Comparison of ENCODE assay signal across 1 cellular context in the genomic region with DNA sequence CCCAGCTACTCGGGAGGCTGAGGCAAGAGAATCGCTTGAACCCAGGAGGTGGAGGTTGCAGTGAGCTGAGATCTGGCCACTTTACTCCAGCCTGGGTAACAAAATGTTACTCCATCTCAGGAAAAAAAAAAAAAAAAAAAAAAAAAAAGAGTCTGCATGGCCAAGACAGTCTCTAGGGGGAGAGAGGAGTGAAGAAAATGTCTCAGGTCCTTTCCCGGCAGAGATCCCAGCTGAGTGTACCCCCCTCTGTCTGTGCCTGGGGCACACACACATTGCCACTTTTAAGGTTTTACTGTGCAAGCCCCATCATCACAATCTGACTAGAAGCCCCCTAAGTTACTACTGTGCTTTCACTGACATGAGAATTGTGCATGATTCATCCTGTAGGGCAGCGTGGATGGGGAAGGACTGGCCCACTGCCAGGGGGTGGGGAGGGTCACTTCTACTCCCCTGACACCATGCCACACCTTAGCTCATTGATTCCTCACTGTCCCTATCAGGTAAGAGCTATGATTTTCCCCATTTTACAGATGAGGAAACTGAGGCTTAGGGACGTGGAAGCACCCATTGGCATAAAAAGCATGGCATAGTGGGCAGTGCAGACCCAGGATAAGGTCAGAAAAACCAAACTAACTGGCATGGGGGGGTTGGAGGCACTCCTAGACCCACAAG.
TF ChIP-seq lines count a peak whose summit lies in the region.

No MANE protein-coding gene starts in this region.

TF ChIP-seq in HepG2, 621 proteins besides CTCF, POLR2A, EP300 and RAD21 (continued from another document):
- TF ChIP-seq ZSCAN20 (CRISPR knock-in tag; IDR thresholded peaks at IDR 0.05; ENCODE audit: borderline replicate concordance) (no peak), ZNF260 (CRISPR knock-in tag; IDR thresholded peaks at IDR 0.05; ENCODE audit: borderline replicate concordance, low read depth) (no peak), LCORL (IDR thresholded peaks at IDR 0.05) (no peak), LCORL (CRISPR knock-in tag; IDR thresholded peaks at IDR 0.05) (no peak), KDM1A (CRISPR knock-in tag; IDR thresholded peaks at IDR 0.05) (0 out of 2 replicates have a peak, but pooled peaks have one; percentile 28), NONO (IDR thresholded peaks at IDR 0.05) (no peak), NONO (CRISPR knock-in tag; conservative IDR thresholded peaks at IDR 0.05) (peak; percentile 24; the same call in 1 of the 2 replicates), ZNF788 (CRISPR knock-in tag; IDR thresholded peaks at IDR 0.05; ENCODE audit: borderline replicate concordance) (0 out of 2 replicates have a peak, but pooled peaks have one; percentile 5), XRCC5 (optimal IDR thresholded peaks at IDR 0.05; ENCODE audit: low read length) (no peak), SMC3 (IDR thresholded peaks at IDR 0.05; ENCODE audit: low read length) (no peak), ZNF138 (CRISPR knock-in tag; IDR thresholded peaks at IDR 0.05; ENCODE audit: low read depth) (no peak), ZC3H13 (CRISPR knock-in tag; IDR thresholded peaks at IDR 0.05) (0 out of 2 replicates have a peak, but pooled peaks have one; percentile 29), ZNF431 (CRISPR knock-in tag; IDR thresholded peaks at IDR 0.05; ENCODE audit: borderline replicate concordance, low read depth) (no peak), NCOA1 (CRISPR knock-in tag; IDR thresholded peaks at IDR 0.05) (0 out of 2 replicates have a peak, but pooled peaks have one; percentile 8), KLF15 (CRISPR knock-in tag; IDR thresholded peaks at IDR 0.05; ENCODE audit: borderline replicate concordance) (no peak), ZNF747 (CRISPR knock-in tag; IDR thresholded peaks at IDR 0.05; ENCODE audit: borderline replicate concordance) (peak; percentile 14; the same call in 1 of the 2 replicates), ZNF567 (CRISPR knock-in tag; IDR thresholded peaks at IDR 0.05; ENCODE audit: borderline replicate concordance) (0 out of 2 replicates have a peak, but pooled peaks have one; percentile 22), TGIF2 (CRISPR knock-in tag; IDR thresholded peaks at IDR 0.05) (no peak), ZNF816 (CRISPR knock-in tag; IDR thresholded peaks at IDR 0.05; ENCODE audit: borderline replicate concordance) (0 out of 2 replicates have a peak, but pooled peaks have one; percentile 39), CHD4 (IDR thresholded peaks at IDR 0.05; ENCODE audit: borderline replicate concordance, low read length) (peak; percentile 76; the same call in 1 of the 2 replicates), ZBTB8A (CRISPR knock-in tag; IDR thresholded peaks at IDR 0.05; ENCODE audit: borderline replicate concordance, low read depth) (no peak), FOSL2 (CRISPR knock-in tag; IDR thresholded peaks at IDR 0.05) (peak; percentile 63), ZNF7 (CRISPR knock-in tag; IDR thresholded peaks at IDR 0.05) (no peak), ZBTB3 (CRISPR knock-in tag; IDR thresholded peaks at IDR 0.05; ENCODE audit: borderline replicate concordance, low read depth) (peak; percentile 30; the same call in 1 of the 2 replicates), ZNF629 (CRISPR knock-in tag; conservative IDR thresholded peaks at IDR 0.05) (peak; percentile 95), ZNF570 (CRISPR knock-in tag; IDR thresholded peaks at IDR 0.05; ENCODE audit: borderline replicate concordance) (no peak)
- TF ChIP-seq, protein P1, sequence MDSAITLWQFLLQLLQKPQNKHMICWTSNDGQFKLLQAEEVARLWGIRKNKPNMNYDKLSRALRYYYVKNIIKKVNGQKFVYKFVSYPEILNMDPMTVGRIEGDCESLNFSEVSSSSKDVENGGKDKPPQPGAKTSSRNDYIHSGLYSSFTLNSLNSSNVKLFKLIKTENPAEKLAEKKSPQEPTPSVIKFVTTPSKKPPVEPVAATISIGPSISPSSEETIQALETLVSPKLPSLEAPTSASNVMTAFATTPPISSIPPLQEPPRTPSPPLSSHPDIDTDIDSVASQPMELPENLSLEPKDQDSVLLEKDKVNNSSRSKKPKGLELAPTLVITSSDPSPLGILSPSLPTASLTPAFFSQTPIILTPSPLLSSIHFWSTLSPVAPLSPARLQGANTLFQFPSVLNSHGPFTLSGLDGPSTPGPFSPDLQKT (CRISPR knock-in tag; IDR thresholded peaks at IDR 0.05; ENCODE audit: borderline replicate concordance), result no peak
- TF ChIP-seq, protein P2, sequence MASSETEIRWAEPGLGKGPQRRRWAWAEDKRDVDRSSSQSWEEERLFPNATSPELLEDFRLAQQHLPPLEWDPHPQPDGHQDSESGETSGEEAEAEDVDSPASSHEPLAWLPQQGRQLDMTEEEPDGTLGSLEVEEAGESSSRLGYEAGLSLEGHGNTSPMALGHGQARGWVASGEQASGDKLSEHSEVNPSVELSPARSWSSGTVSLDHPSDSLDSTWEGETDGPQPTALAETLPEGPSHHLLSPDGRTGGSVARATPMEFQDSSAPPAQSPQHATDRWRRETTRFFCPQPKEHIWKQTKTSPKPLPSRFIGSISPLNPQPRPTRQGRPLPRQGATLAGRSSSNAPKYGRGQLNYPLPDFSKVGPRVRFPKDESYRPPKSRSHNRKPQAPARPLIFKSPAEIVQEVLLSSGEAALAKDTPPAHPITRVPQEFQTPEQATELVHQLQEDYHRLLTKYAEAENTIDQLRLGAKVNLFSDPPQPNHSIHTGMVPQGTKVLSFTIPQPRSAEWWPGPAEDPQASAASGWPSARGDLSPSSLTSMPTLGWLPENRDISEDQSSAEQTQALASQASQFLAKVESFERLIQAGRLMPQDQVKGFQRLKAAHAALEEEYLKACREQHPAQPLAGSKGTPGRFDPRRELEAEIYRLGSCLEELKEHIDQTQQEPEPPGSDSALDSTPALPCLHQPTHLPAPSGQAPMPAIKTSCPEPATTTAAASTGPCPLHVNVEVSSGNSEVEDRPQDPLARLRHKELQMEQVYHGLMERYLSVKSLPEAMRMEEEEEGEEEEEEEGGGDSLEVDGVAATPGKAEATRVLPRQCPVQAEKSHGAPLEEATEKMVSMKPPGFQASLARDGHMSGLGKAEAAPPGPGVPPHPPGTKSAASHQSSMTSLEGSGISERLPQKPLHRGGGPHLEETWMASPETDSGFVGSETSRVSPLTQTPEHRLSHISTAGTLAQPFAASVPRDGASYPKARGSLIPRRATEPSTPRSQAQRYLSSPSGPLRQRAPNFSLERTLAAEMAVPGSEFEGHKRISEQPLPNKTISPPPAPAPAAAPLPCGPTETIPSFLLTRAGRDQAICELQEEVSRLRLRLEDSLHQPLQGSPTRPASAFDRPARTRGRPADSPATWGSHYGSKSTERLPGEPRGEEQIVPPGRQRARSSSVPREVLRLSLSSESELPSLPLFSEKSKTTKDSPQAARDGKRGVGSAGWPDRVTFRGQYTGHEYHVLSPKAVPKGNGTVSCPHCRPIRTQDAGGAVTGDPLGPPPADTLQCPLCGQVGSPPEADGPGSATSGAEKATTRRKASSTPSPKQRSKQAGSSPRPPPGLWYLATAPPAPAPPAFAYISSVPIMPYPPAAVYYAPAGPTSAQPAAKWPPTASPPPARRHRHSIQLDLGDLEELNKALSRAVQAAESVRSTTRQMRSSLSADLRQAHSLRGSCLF (CRISPR knock-in tag; IDR thresholded peaks at IDR 0.05; ENCODE audit: borderline replicate concordance), result no peak
